14 cellular contexts compared by ENCODE assay signal in the genomic region with DNA sequence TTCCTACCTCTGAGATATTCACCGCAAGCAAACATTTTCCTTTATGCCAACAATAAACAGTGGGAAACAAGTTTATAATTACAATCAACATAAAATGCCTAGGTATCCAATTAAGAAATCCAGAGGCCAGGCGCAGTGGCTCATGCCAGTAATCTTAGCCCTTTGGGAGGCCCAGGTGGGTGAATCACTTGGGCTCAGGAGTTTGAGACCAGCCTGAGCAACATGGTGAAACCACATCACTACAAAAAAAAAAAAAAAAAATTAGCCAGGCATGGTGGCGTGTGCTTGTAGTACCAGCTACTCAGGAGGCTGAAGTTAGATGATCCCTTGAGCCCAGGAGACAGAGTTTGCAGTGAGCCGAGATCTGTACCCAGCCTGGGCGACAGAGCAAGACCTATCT. TPM values are rescaled to one million over a fixed set of nuclear protein-coding genes. Genes with fewer than 3 reads are reported as not detected.
DNase-seq lines count a peak whose midpoint lies in the region; FAIRE-seq and TF ChIP-seq lines count a peak whose summit lies in the region.
"Had no signal": no experiment of that assay in that cellular context is flagged by ENCODE, and none has a peak within 500 bp of the region (broad histone marks: within the 10 kb centered on the region; RNA-seq: fewer than 3 reads in every experiment).

No MANE protein-coding gene starts in this region.

- intact Hi-C loops in activated CD4-positive, alpha-beta memory T cell treated with anti-CD3 and anti-CD28 coated beads for 36 hours (cut with micrococcal nuclease) = no loop called here

- H3K9me3 Mint-ChIP-seq in activated CD4-positive, alpha-beta memory T cell treated with anti-CD3 and anti-CD28 coated beads for 36 hours = no peaks in the 10 kb centered on the region
- no peaks in the 10 kb centered on the region for H3K9me3 Mint-ChIP-seq in activated CD4-positive, alpha-beta memory T cell treated with anti-CD3 and anti-CD28 coated beads, Interleukin-2, amount 10 ng/mL, durations not matched to agents 7 days and 5 days
- H3K9me3 Mint-ChIP-seq in stimulated activated naive CD8-positive, alpha-beta T cell treated with anti-CD3 and anti-CD28 coated beads, Interleukin-15, Interleukin-2, amounts not matched to agents 100 ng/mL and 50 ng/mL, for 24 hours = no peaks in the 10 kb centered on the region

- POLR2A ChIA-PET in activated CD4-positive, alpha-beta memory T cell treated with anti-CD3 and anti-CD28 coated beads for 36 hours (lab: Charles Lee) = interaction anchor here (1.9 to 2.1 kb wide), 2 partner anchors 10 to 26 kb away, joined by 5 to 14 read pairs; no protein-coding TSS in a partner anchor
- POLR2A ChIA-PET in activated CD4-positive, alpha-beta memory T cell treated with anti-CD3 and anti-CD28 coated beads, Interleukin-2, amount 10 ng/mL, durations not matched to agents 7 days and 5 days (lab: Charles Lee) = interaction anchor here (6.1 to 13.2 kb wide), 2 partner anchors 10 to 11 kb away, joined by 85 to 202 read pairs; no protein-coding TSS in a partner anchor

- FAIRE-seq in RCC 7860 (lab: Jason Lieb, UNC) = no peak

- no peak for TF ChIP-seq CTCF in epithelial cell of esophagus (IDR thresholded peaks at IDR 0.05; ENCODE audit: insufficient read depth, low read depth, low read length, missing control alignments)

- H3K4me1 Mint-ChIP-seq in activated CD4-positive, alpha-beta memory T cell treated with anti-CD3 and anti-CD28 coated beads for 36 hours (ENCODE audit: low read depth) = peaks cover 59% of the 10 kb centered on the region
- H3K4me1 Mint-ChIP-seq in activated CD4-positive, alpha-beta memory T cell treated with anti-CD3 and anti-CD28 coated beads, Interleukin-2, amount 10 ng/mL, durations not matched to agents 7 days and 5 days = peaks cover 57% of the 10 kb centered on the region
- peaks cover 54% of the 10 kb centered on the region for H3K4me1 Mint-ChIP-seq in stimulated activated naive CD8-positive, alpha-beta T cell treated with anti-CD3 and anti-CD28 coated beads, Interleukin-15, Interleukin-2, amounts not matched to agents 100 ng/mL and 50 ng/mL, for 24 hours (ENCODE audit: low read depth)

- CTCF ChIA-PET in activated CD4-positive, alpha-beta memory T cell treated with anti-CD3 and anti-CD28 coated beads for 36 hours (lab: Charles Lee) = interaction anchor here (1.2 to 2.0 kb wide), 2 partner anchors 10 to 101 kb away, joined by 4 to 12 read pairs; no protein-coding TSS in a partner anchor
- CTCF ChIA-PET in activated CD4-positive, alpha-beta memory T cell treated with anti-CD3 and anti-CD28 coated beads, Interleukin-2, amount 10 ng/mL, durations not matched to agents 7 days and 5 days (lab: Charles Lee) = interaction anchor here (1.3 to 13.7 kb wide), 6 partner anchors 10 to 48 kb away, joined by 3 to 125 read pairs (median 4); no protein-coding TSS in a partner anchor

- DNase-seq in activated CD4-positive, alpha-beta memory T cell treated with anti-CD3 and anti-CD28 coated beads for 36 hours = peak; percentile 62
- no peak for DNase-seq in activated CD4-positive, alpha-beta memory T cell treated with anti-CD3 and anti-CD28 coated beads, Interleukin-2, amount 10 ng/mL, durations not matched to agents 7 days and 5 days
- DNase-seq in M059J (ENCODE audit: low read depth) (peak; percentile 62), epithelial cell of esophagus (ENCODE audit: low read depth) (peak; percentile 60), COR-L47 (lab: John Stamatoyannopoulos, UW) (no peak), HUDEP-2 (lab: John Stamatoyannopoulos, UW; ENCODE audit: unreplicated experiment in 76 of 76) (no peak), RCC 7860 (ENCODE audit: low spot score) (no peak)
- DNase-seq: activated CD4-positive, CD25-positive, alpha-beta regulatory T cell; dermis blood vessel endothelial cell; SK-N-SH had no signal

- no peak overlapping the region for H3K4me3 ChIP-seq in epithelial cell of esophagus (ENCODE audit: low read length)
- H3K4me3 ChIP-seq: right atrium auricular region had no signal

- peaks cover 2% of the 10 kb centered on the region for H3K36me3 Mint-ChIP-seq in activated CD4-positive, alpha-beta memory T cell treated with anti-CD3 and anti-CD28 coated beads for 36 hours
- H3K36me3 Mint-ChIP-seq in activated CD4-positive, alpha-beta memory T cell treated with anti-CD3 and anti-CD28 coated beads, Interleukin-2, amount 10 ng/mL, durations not matched to agents 7 days and 5 days (ENCODE audit: low read depth) = peaks cover 16% of the 10 kb centered on the region
- H3K36me3 Mint-ChIP-seq in stimulated activated naive CD8-positive, alpha-beta T cell treated with anti-CD3 and anti-CD28 coated beads, Interleukin-15, Interleukin-2, amounts not matched to agents 100 ng/mL and 50 ng/mL, for 24 hours (ENCODE audit: low read depth) = no peaks in the 10 kb centered on the region

- no peaks in the 10 kb centered on the region for H3K27me3 Mint-ChIP-seq in activated CD4-positive, alpha-beta memory T cell treated with anti-CD3 and anti-CD28 coated beads for 36 hours
- H3K27me3 Mint-ChIP-seq in activated CD4-positive, alpha-beta memory T cell treated with anti-CD3 and anti-CD28 coated beads, Interleukin-2, amount 10 ng/mL, durations not matched to agents 7 days and 5 days = no peaks in the 10 kb centered on the region
- no peaks in the 10 kb centered on the region for H3K27me3 Mint-ChIP-seq in stimulated activated naive CD8-positive, alpha-beta T cell treated with anti-CD3 and anti-CD28 coated beads, Interleukin-15, Interleukin-2, amounts not matched to agents 100 ng/mL and 50 ng/mL, for 24 hours

- H3K27ac Mint-ChIP-seq in activated CD4-positive, alpha-beta memory T cell treated with anti-CD3 and anti-CD28 coated beads for 36 hours = peak overlapping the region; percentile 88
- no peak overlapping the region for H3K27ac Mint-ChIP-seq in activated CD4-positive, alpha-beta memory T cell treated with anti-CD3 and anti-CD28 coated beads, Interleukin-2, amount 10 ng/mL, durations not matched to agents 7 days and 5 days
- peak overlapping the region; percentile 23 for H3K27ac Mint-ChIP-seq in stimulated activated naive CD8-positive, alpha-beta T cell treated with anti-CD3 and anti-CD28 coated beads, Interleukin-15, Interleukin-2, amounts not matched to agents 100 ng/mL and 50 ng/mL, for 24 hours

- H3K4me3 Mint-ChIP-seq in activated CD4-positive, alpha-beta memory T cell treated with anti-CD3 and anti-CD28 coated beads for 36 hours = no peak overlapping the region
- H3K4me3 Mint-ChIP-seq in activated CD4-positive, alpha-beta memory T cell treated with anti-CD3 and anti-CD28 coated beads, Interleukin-2, amount 10 ng/mL, durations not matched to agents 7 days and 5 days = no peak overlapping the region
- no peak overlapping the region for H3K4me3 Mint-ChIP-seq in stimulated activated naive CD8-positive, alpha-beta T cell treated with anti-CD3 and anti-CD28 coated beads, Interleukin-15, Interleukin-2, amounts not matched to agents 100 ng/mL and 50 ng/mL, for 24 hours

RNA-seq across cellular contexts. Expression of a gene that starts 17.3 kb away (rescaled TPM):
- 10 to 100 TPM; 47.9 to 57.8 TPM for total RNA-seq in activated CD4-positive, alpha-beta memory T cell treated with anti-CD3 and anti-CD28 coated beads for 36 hours
- total RNA-seq in activated CD4-positive, alpha-beta memory T cell treated with anti-CD3 and anti-CD28 coated beads, Interleukin-2, amount 10 ng/mL, durations not matched to agents 7 days and 5 days = 100 to 1,000 TPM in 1 of 2 experiments, 10 to 100 TPM in 1; 97.1 to 101 TPM
- 14.6 and 18.7 TPM in 2 replicates for total RNA-seq in M059J (2014; rRNA removed; shearing (Covaris generic))

RNA-seq across cellular contexts. Expression of a gene that starts 32.1 kb away (rescaled TPM):
- not detected for total RNA-seq in activated CD4-positive, alpha-beta memory T cell treated with anti-CD3 and anti-CD28 coated beads for 36 hours
- not detected for total RNA-seq in activated CD4-positive, alpha-beta memory T cell treated with anti-CD3 and anti-CD28 coated beads, Interleukin-2, amount 10 ng/mL, durations not matched to agents 7 days and 5 days
- not detected in 2 replicates for total RNA-seq in M059J (2014; rRNA removed; shearing (Covaris generic))
- total RNA-seq: Daoy, dermis blood vessel endothelial cell, fibroblast of villous mesenchyme, right atrium auricular region had no signal

Comparison
In these comparisons a context has a peak if more than half of its experiments do, and no peak if none do; other contexts are left out.
1. DNase-seq: peak in activated CD4-positive, alpha-beta memory T cell treated with anti-CD3 and anti-CD28 coated beads for 36 hours (single experiment), M059J (single experiment) and epithelial cell of esophagus (single experiment); none in activated CD4-positive, alpha-beta memory T cell treated with anti-CD3 and anti-CD28 coated beads, Interleukin-2, amount 10 ng/mL, durations not matched to agents 7 days and 5 days (single experiment), COR-L47 (single experiment), HUDEP-2 (0 of 76) and RCC 7860 (single experiment).